Comparison of ENCODE assay signal across 8 cellular contexts in genomic region chr16:30570621-30571443, GRCh38. TPM values are rescaled to one million over a fixed set of nuclear protein-coding genes. Genes with fewer than 3 reads are reported as not detected.
DNase-seq lines count a peak whose midpoint lies in the region; ATAC-seq and TF ChIP-seq lines count a peak whose summit lies in the region.

No MANE protein-coding gene starts in this region.

- H3K9me3 ChIP-seq in KOPT-K1 (ENCODE audit: insufficient read depth, low read length, poor library complexity, severe bottlenecking), result no peaks in the 10 kb centered on the region

- H3K4me1 Mint-ChIP-seq in MCF 10A (ENCODE audit: insufficient read depth, unreplicated experiment), result peaks cover 25% of the 10 kb centered on the region
- H3K4me1 Mint-ChIP-seq in stimulated activated naive B cell treated with anti-CD40 and anti-IgM and Interleukin-4, amounts not matched to agents 10 μg/mL and 1 μg/mL and 100 μg/mL, for 72 hours, result peaks cover 23 to 33% of the 10 kb centered on the region in 2 donors

- no peaks in the 10 kb centered on the region for H3K36me3 ChIP-seq in KOPT-K1 (ENCODE audit: insufficient read depth, low read length)

- no TSS peak for BruUV-seq in MCF 10A (replicated peaks; lab: Mats Ljungman, UMichigan)

- no peaks in the 10 kb centered on the region for H3K27me3 Mint-ChIP-seq in MCF 10A (ENCODE audit: insufficient read depth, unreplicated experiment)
- H3K27me3 Mint-ChIP-seq in stimulated activated naive B cell treated with anti-CD40 and anti-IgM and Interleukin-4, amounts not matched to agents 10 μg/mL and 1 μg/mL and 100 μg/mL, for 72 hours, result no peaks in the 10 kb centered on the region

- DNase-seq in DMS53 treated with DMSO at 0.1 percent for 48 hours (lab: John Stamatoyannopoulos, UW; ENCODE audit: unreplicated experiment) (peak; percentile 21), MCF 10A (ENCODE audit: unreplicated experiment) (no peak), inferior parietal cortex (ENCODE audit: extremely low spot score) (peak; percentile 36)
- no peak for DNase-seq in stimulated activated naive B cell treated with anti-CD40 and anti-IgM and Interleukin-4, amounts not matched to agents 10 μg/mL and 1 μg/mL and 100 μg/mL, for 72 hours
- no peak for DNase-seq in activated CD4-positive, alpha-beta T cell treated with anti-CD3 and anti-CD28 coated beads for 48 hours

- H3K27ac Mint-ChIP-seq in MCF 10A (ENCODE audit: low read depth, unreplicated experiment), result peak overlapping the region; percentile 76
- peak overlapping the region; percentile 97 for H3K27ac Mint-ChIP-seq in stimulated activated naive B cell treated with anti-CD40 and anti-IgM and Interleukin-4, amounts not matched to agents 10 μg/mL and 1 μg/mL and 100 μg/mL, for 72 hours

- no peak for ATAC-seq in stimulated activated naive B cell treated with anti-CD40 and anti-IgM and Interleukin-4, amounts not matched to agents 10 μg/mL and 1 μg/mL and 100 μg/mL, for 72 hours (replicated peaks)
- no peak for ATAC-seq in GM21737 (IDR thresholded peaks at IDR 0.05; ENCODE audit: unreplicated experiment)
- ATAC-seq in GM19328 (IDR thresholded peaks at IDR 0.05; ENCODE audit: unreplicated experiment), result no peak

- TF ChIP-seq CTCF in MCF 10A (IDR thresholded peaks at IDR 0.05; ENCODE audit: unreplicated experiment), result no peak

- peaks cover 16% of the 10 kb centered on the region for H3K36me3 Mint-ChIP-seq in MCF 10A (ENCODE audit: insufficient read depth, unreplicated experiment)
- H3K36me3 Mint-ChIP-seq in stimulated activated naive B cell treated with anti-CD40 and anti-IgM and Interleukin-4, amounts not matched to agents 10 μg/mL and 1 μg/mL and 100 μg/mL, for 72 hours, result peaks cover 0 to 4% of the 10 kb centered on the region in 2 donors

- POLR2A ChIA-PET in MCF 10A (lab: Yijun Ruan, JAX), result interaction anchor here (0.6 to 3.2 kb wide), 13 partner anchors 13 to 175 kb away, joined by 3 to 45 read pairs (median 6); partner anchors contain the start of genes DCTPP1, ZNF48, ZNF689 and ZNF747

- H3K27ac ChIP-seq in KOPT-K1 (ENCODE audit: low read depth, low read length, poor library complexity, severe bottlenecking), result peak overlapping the region; percentile 97

- H3K4me3 Mint-ChIP-seq in MCF 10A (ENCODE audit: unreplicated experiment), result peak overlapping the region; percentile 75
- H3K4me3 Mint-ChIP-seq in stimulated activated naive B cell treated with anti-CD40 and anti-IgM and Interleukin-4, amounts not matched to agents 10 μg/mL and 1 μg/mL and 100 μg/mL, for 72 hours, result peak overlapping the region; percentile 90 to 96

- intact Hi-C loops in MCF 10A (cut with micrococcal nuclease), result loop anchor here (1.0 to 5.0 kb wide), 2 partner anchors 36 to 44 kb away; partner anchors contain the start of gene ZNF768

- H3K9me3 Mint-ChIP-seq in MCF 10A (ENCODE audit: unreplicated experiment), result no peaks in the 10 kb centered on the region
- H3K9me3 Mint-ChIP-seq in stimulated activated naive B cell treated with anti-CD40 and anti-IgM and Interleukin-4, amounts not matched to agents 10 μg/mL and 1 μg/mL and 100 μg/mL, for 72 hours, result no peaks in the 10 kb centered on the region

- CTCF ChIA-PET in MCF 10A (lab: Yijun Ruan, JAX), result interaction anchor here (0.5 to 3.2 kb wide), 4 partner anchors 36 to 176 kb away, joined by 3 to 15 read pairs (median 4); partner anchors contain the start of gene ZNF48

RNA-seq across cellular contexts. Expression of gene ZNF688, which starts 0.7 kb away (rescaled TPM):
- 9.0 and 11.6 TPM in 2 replicates for total RNA-seq in MCF 10A (2022)

RNA-seq across cellular contexts. Expression of gene ZNF764, which starts 12.7 kb away (rescaled TPM):
- total RNA-seq in MCF 10A (2022), result 8.3 and 10.6 TPM in 2 replicates

RNA-seq across cellular contexts. Expression of gene ZNF785, which starts 14.7 kb away (rescaled TPM):
- 12.8 and 16.3 TPM in 2 replicates for total RNA-seq in MCF 10A (2022)

RNA-seq across cellular contexts. Expression of gene ZNF747, which starts 36.2 kb away (rescaled TPM):
- total RNA-seq in MCF 10A (2022), result 13.7 TPM in 2 replicates

RNA-seq across cellular contexts. Expression of gene ZNF689, which starts 39.4 kb away (rescaled TPM):
- 4.5 and 6.1 TPM in 2 replicates for total RNA-seq in MCF 10A (2022)

Comparison
In these comparisons a context has a peak if more than half of its experiments do, and no peak if none do; other contexts are left out.
1. DNase-seq: peak in DMS53 treated with DMSO at 0.1 percent for 48 hours (single experiment) and inferior parietal cortex (single experiment); none in MCF 10A (single experiment), stimulated activated naive B cell treated with anti-CD40 and anti-IgM and Interleukin-4, amounts not matched to agents 10 μg/mL and 1 μg/mL and 100 μg/mL, for 72 hours (single experiment) and activated CD4-positive, alpha-beta T cell treated with anti-CD3 and anti-CD28 coated beads for 48 hours (single experiment).